21 cellular contexts compared by ENCODE assay signal in the genomic region with DNA sequence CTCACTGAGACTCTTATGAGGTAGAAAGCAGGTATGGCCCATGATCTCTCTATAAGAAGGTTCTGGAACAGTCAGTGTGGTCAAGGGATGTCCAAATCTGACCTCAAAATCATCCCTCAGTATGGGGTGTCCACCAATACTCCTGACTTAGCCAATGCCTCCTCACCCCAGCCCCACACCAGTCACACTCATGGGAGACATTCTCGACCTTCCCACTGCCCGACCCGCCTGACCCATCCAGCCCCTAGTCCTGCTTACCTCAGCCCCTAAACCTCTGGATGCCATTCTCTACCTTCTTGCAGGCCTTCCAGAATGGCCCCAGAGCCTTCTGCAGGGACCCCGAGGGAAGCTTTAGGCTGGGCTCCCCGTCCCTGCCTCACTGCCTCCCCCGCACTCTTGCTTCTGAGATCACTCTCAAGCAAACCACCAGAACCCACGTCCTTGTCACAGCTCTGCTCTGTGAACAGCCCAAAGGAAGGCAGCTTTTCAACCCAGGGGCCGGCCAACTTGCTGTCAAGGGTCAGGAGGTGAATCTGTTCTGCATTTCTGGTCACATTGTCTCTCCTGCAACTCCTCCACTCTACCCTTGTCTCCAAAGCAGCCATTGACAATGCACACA. TPM values are rescaled to one million over a fixed set of nuclear protein-coding genes. Genes with fewer than 3 reads are reported as not detected.
A peak's percentile ranks its signal among the peaks of the same experiment; 100 is the strongest.
DNase-seq lines count a peak whose midpoint lies in the region; ATAC-seq and TF ChIP-seq lines count a peak whose summit lies in the region.
"Had no signal": no experiment of that assay in that cellular context is flagged by ENCODE, and none has a peak within 500 bp of the region (broad histone marks: within the 10 kb centered on the region; RNA-seq: fewer than 3 reads in every experiment).

No MANE protein-coding gene starts in this region.

- H4K91ac ChIP-seq in neuronal stem cell (ENCODE audit: low read depth, low read length, poor library complexity), result no peak overlapping the region

- no peak for TF ChIP-seq EP300 in stomach (IDR thresholded peaks at IDR 0.05)

- H2BK120ac ChIP-seq in neuronal stem cell (ENCODE audit: low read depth, low read length), result no peak overlapping the region

- no peaks in the 10 kb centered on the region for H3K9me3 Mint-ChIP-seq in activated CD4-positive, alpha-beta memory T cell treated with anti-CD3 and anti-CD28 coated beads, Interleukin-2, amount 10 ng/mL, durations not matched to agents 7 days and 5 days
- H3K9me3 Mint-ChIP-seq in activated CD4-positive, alpha-beta memory T cell treated with anti-CD3 and anti-CD28 coated beads for 36 hours, result no peaks in the 10 kb centered on the region
- peaks cover under 1% of the 10 kb centered on the region for H3K9me3 Mint-ChIP-seq in endodermal cell

- no peak overlapping the region for H3K27ac Mint-ChIP-seq in activated CD4-positive, alpha-beta memory T cell treated with anti-CD3 and anti-CD28 coated beads, Interleukin-2, amount 10 ng/mL, durations not matched to agents 7 days and 5 days
- H3K27ac Mint-ChIP-seq in activated CD4-positive, alpha-beta memory T cell treated with anti-CD3 and anti-CD28 coated beads for 36 hours, result no peak overlapping the region
- no peak overlapping the region for H3K27ac Mint-ChIP-seq in endodermal cell
- H3K27ac Mint-ChIP-seq: CD4-positive, alpha-beta memory T cell had no signal

- no peak overlapping the region for H2BK15ac ChIP-seq in neuronal stem cell (ENCODE audit: low read length)

- H3K4ac ChIP-seq in neuronal stem cell (ENCODE audit: low read length), result no peak overlapping the region

- H3K23ac ChIP-seq in neuronal stem cell (ENCODE audit: low read depth, low read length, poor library complexity), result no peak overlapping the region

- POLR2A ChIA-PET in activated CD4-positive, alpha-beta memory T cell treated with anti-CD3 and anti-CD28 coated beads, Interleukin-2, amount 10 ng/mL, durations not matched to agents 7 days and 5 days (lab: Charles Lee), result no interaction called here
- POLR2A ChIA-PET in activated CD4-positive, alpha-beta memory T cell treated with anti-CD3 and anti-CD28 coated beads for 36 hours (lab: Charles Lee), result no interaction called here

- WGBS in neuronal stem cell (ENCODE audit: extremely low coverage in 2 of 2, insufficient read length in 2 of 2, insufficient replicate concordance in 1 of 2), 2 donors, result no CpG with 5 or more reads among the region's 8 CpGs
- 73 to 90% (median 84%) methylated on average over 8 of the region's 8 CpGs for WGBS in stomach, 5 donors
- WGBS in endodermal cell (ENCODE audit: insufficient coverage in 1 of 2, insufficient read length in 1 of 2), 2 experiments, result 77 to 91% methylated on average over 6 to 8 of the region's 8 CpGs

- no peak overlapping the region for H3K4me3 Mint-ChIP-seq in activated CD4-positive, alpha-beta memory T cell treated with anti-CD3 and anti-CD28 coated beads, Interleukin-2, amount 10 ng/mL, durations not matched to agents 7 days and 5 days
- H3K4me3 Mint-ChIP-seq in activated CD4-positive, alpha-beta memory T cell treated with anti-CD3 and anti-CD28 coated beads for 36 hours, result no peak overlapping the region
- no peak overlapping the region for H3K4me3 Mint-ChIP-seq in endodermal cell
- H3K4me3 Mint-ChIP-seq: CD4-positive, alpha-beta memory T cell had no signal

- peak overlapping the region; percentile 46 for H3K18ac ChIP-seq in neuronal stem cell (ENCODE audit: low read length)

- H2BK5ac ChIP-seq in neuronal stem cell (ENCODE audit: low read length), result no peak overlapping the region

- H3K36me3 Mint-ChIP-seq in activated CD4-positive, alpha-beta memory T cell treated with anti-CD3 and anti-CD28 coated beads, Interleukin-2, amount 10 ng/mL, durations not matched to agents 7 days and 5 days (ENCODE audit: low read depth), result no peaks in the 10 kb centered on the region
- H3K36me3 Mint-ChIP-seq in activated CD4-positive, alpha-beta memory T cell treated with anti-CD3 and anti-CD28 coated beads for 36 hours, result no peaks in the 10 kb centered on the region
- H3K36me3 Mint-ChIP-seq in endodermal cell (ENCODE audit: low read depth), result no peaks in the 10 kb centered on the region
- H3K36me3 Mint-ChIP-seq: CD4-positive, alpha-beta memory T cell had no signal

- H3K4me1 Mint-ChIP-seq in activated CD4-positive, alpha-beta memory T cell treated with anti-CD3 and anti-CD28 coated beads, Interleukin-2, amount 10 ng/mL, durations not matched to agents 7 days and 5 days, result no peaks in the 10 kb centered on the region
- peaks cover 2% of the 10 kb centered on the region for H3K4me1 Mint-ChIP-seq in activated CD4-positive, alpha-beta memory T cell treated with anti-CD3 and anti-CD28 coated beads for 36 hours (ENCODE audit: low read depth)
- H3K4me1 Mint-ChIP-seq in endodermal cell, result no peaks in the 10 kb centered on the region

- H3K9ac ChIP-seq in neuronal stem cell (ENCODE audit: low read depth, low read length, poor library complexity) (peak overlapping the region; percentile 51), endodermal cell (ENCODE audit: extremely low read depth, low read length, poor library complexity, severe bottlenecking) (no peak overlapping the region)
- H3K9ac ChIP-seq: GM23248 had no signal

- intact Hi-C loops in activated CD4-positive, alpha-beta memory T cell treated with anti-CD3 and anti-CD28 coated beads for 36 hours (cut with micrococcal nuclease), result no loop called here
- intact Hi-C loops in stomach (cut with DNase I; ENCODE audit: low total_unique reads), result no loop called here

- H3K27ac ChIP-seq in neuronal stem cell (replicated peaks; ENCODE audit: low read length), result no peak overlapping the region
- no peak overlapping the region for H3K27ac ChIP-seq in stomach
- H3K27ac ChIP-seq in endodermal cell (ENCODE audit: low read depth, low read length), result no peak overlapping the region
- H3K27ac ChIP-seq: 22Rv1, GM23248, HL-60 had no signal

- no peak overlapping the region for H2AFZ ChIP-seq in neuronal stem cell (ENCODE audit: low read length)
- H2AFZ ChIP-seq: GM23248 had no signal

- H3K4me1 ChIP-seq in neuronal stem cell (ENCODE audit: control insufficient read depth in 2 of 2, insufficient read depth in 1 of 2, low read depth in 1 of 2, low read length in 2 of 2) (peaks cover 0 to 13% of the 10 kb centered on the region in 2 donors), stomach (peaks cover 0 to 5% (median 2%) of the 10 kb centered on the region in 4 donors), endodermal cell (ENCODE audit: control insufficient read depth, insufficient read depth, low read length) (no peaks in the 10 kb centered on the region)
- H3K4me1 ChIP-seq: BE2C had no signal

- TF ChIP-seq CTCF in stomach (IDR thresholded peaks at IDR 0.05), result no peak
- no peak for TF ChIP-seq CTCF in endodermal cell (conservative IDR thresholded peaks at IDR 0.05)

- CTCF ChIA-PET in activated CD4-positive, alpha-beta memory T cell treated with anti-CD3 and anti-CD28 coated beads, Interleukin-2, amount 10 ng/mL, durations not matched to agents 7 days and 5 days (lab: Charles Lee), result no interaction called here
- CTCF ChIA-PET in activated CD4-positive, alpha-beta memory T cell treated with anti-CD3 and anti-CD28 coated beads for 36 hours (lab: Charles Lee), result no interaction called here

- no peak overlapping the region for H4K8ac ChIP-seq in neuronal stem cell (ENCODE audit: low read depth, low read length)

- no peak overlapping the region for H3K4me2 ChIP-seq in neuronal stem cell (ENCODE audit: insufficient read depth, low read length, poor library complexity, severe bottlenecking)

- no peak overlapping the region for H3K14ac ChIP-seq in neuronal stem cell (ENCODE audit: low read length)

- DNase-seq in activated CD4-positive, alpha-beta memory T cell treated with anti-CD3 and anti-CD28 coated beads, Interleukin-2, amount 10 ng/mL, durations not matched to agents 7 days and 5 days, result peak; percentile 11
- DNase-seq in activated CD4-positive, alpha-beta memory T cell treated with anti-CD3 and anti-CD28 coated beads for 36 hours, result no peak
- peak; percentile 44 for DNase-seq in ecto neural progenitor cell (ENCODE audit: low spot score)
- no peak for DNase-seq in neuronal stem cell (ENCODE audit: low spot score)
- DNase-seq in stomach, result peak; percentile 11
- no peak for DNase-seq in endodermal cell
- DNase-seq in Kasumi-1 (lab: John Stamatoyannopoulos, UW), result no peak
- DNase-seq: BE2C; Calu3; CD4-positive, alpha-beta memory T cell; GM23248; NCI-H2029; NCI-H2171; NCI-H446 treated with DMSO at 0.1 percent for 48 hours; NK-92 treated with Interleukin-12 subunit alpha and Interleukin-12 subunit beta, amount 100 ng/mL, for 24 hours; RPMI8226 had no signal

- no peak for ATAC-seq in SK-N-SH treated with all-trans-retinoic acid at 6 μM for 48 hours

- no peak overlapping the region for H2AK5ac ChIP-seq in neuronal stem cell (ENCODE audit: low read depth, low read length)

- peaks cover 43% of the 10 kb centered on the region for H3K27me3 Mint-ChIP-seq in activated CD4-positive, alpha-beta memory T cell treated with anti-CD3 and anti-CD28 coated beads, Interleukin-2, amount 10 ng/mL, durations not matched to agents 7 days and 5 days
- H3K27me3 Mint-ChIP-seq in activated CD4-positive, alpha-beta memory T cell treated with anti-CD3 and anti-CD28 coated beads for 36 hours, result peaks cover 43% of the 10 kb centered on the region
- H3K27me3 Mint-ChIP-seq in endodermal cell (ENCODE audit: insufficient read depth), result peaks cover 46% of the 10 kb centered on the region

- H3K36me3 ChIP-seq in neuronal stem cell (replicated peaks in 1 of 2; ENCODE audit: control insufficient read depth in 2 of 2, insufficient read depth in 2 of 2, low read length in 2 of 2) (no peaks in the 10 kb centered on the region), stomach (no peaks in the 10 kb centered on the region), endodermal cell (ENCODE audit: control insufficient read depth, insufficient read depth, low read length) (no peaks in the 10 kb centered on the region)
- H3K36me3 ChIP-seq: BE2C had no signal

- H3K4me3 ChIP-seq in neuronal stem cell (ENCODE audit: low read length in 2 of 2) (no peak overlapping the region), stomach (no peak overlapping the region), endodermal cell (ENCODE audit: low read length) (no peak overlapping the region)
- H3K4me3 ChIP-seq: GM23248 had no signal

- H3K79me1 ChIP-seq in neuronal stem cell (ENCODE audit: low read depth, low read length), result no peaks in the 10 kb centered on the region

- H3K9me3 ChIP-seq in neuronal stem cell (replicated peaks in 1 of 2; ENCODE audit: control insufficient read depth in 2 of 2, insufficient read depth in 1 of 2, low read depth in 1 of 2, low read length in 2 of 2) (no peaks in the 10 kb centered on the region), stomach (peaks cover 0 to 7% (median 0%) of the 10 kb centered on the region in 4 donors), endodermal cell (ENCODE audit: control insufficient read depth, low read length) (no peaks in the 10 kb centered on the region)
- H3K9me3 ChIP-seq: BE2C had no signal

- H2BK12ac ChIP-seq in neuronal stem cell (ENCODE audit: low read length), result no peak overlapping the region

- H3K27me3 ChIP-seq in neuronal stem cell (ENCODE audit: control insufficient read depth in 3 of 3, insufficient read depth in 3 of 3, low read depth in 1 of 3, low read length in 3 of 3), result peaks cover 0 to 11% (median 2%) of the 10 kb centered on the region in 3 experiments
- H3K27me3 ChIP-seq in stomach, result peaks cover 0 to 51% (median 0%) of the 10 kb centered on the region in 3 donors
- peaks cover 25% of the 10 kb centered on the region for H3K27me3 ChIP-seq in endodermal cell (ENCODE audit: control insufficient read depth, insufficient read depth, low read length, poor library complexity, severe bottlenecking)

- no peak for TF ChIP-seq POLR2A in stomach (IDR thresholded peaks at IDR 0.05)

RNA-seq across cellular contexts. Expression of a gene that starts 44.9 kb away (rescaled TPM):
- total RNA-seq in activated CD4-positive, alpha-beta memory T cell treated with anti-CD3 and anti-CD28 coated beads, Interleukin-2, amount 10 ng/mL, durations not matched to agents 7 days and 5 days, result not detected
- total RNA-seq in activated CD4-positive, alpha-beta memory T cell treated with anti-CD3 and anti-CD28 coated beads for 36 hours, result not detected
- polyA plus RNA-seq in neuronal stem cell (2013, experiment 1 of 2), result 13.0 TPM
- 12.5 TPM for polyA plus RNA-seq in neuronal stem cell (2013, experiment 2 of 2)
- 1 to 10 TPM in 1 of 5 donors, not detected in 4; 7.6 TPM for total RNA-seq in stomach
- 1 to 10 TPM in 1 of 3 donors, not detected in 2; 1.2 TPM for polyA plus RNA-seq in stomach
- total RNA-seq in endodermal cell, result 1 to 10 TPM; 2.6 to 7.3 TPM
- 6.3 TPM for polyA plus RNA-seq in endodermal cell (2013, experiment 1 of 2)
- 6.3 TPM for polyA plus RNA-seq in endodermal cell (2013, experiment 2 of 2)
- total RNA-seq: Calu3; CD4-positive, alpha-beta memory T cell; GM23248; OCI-LY7 had no signal
- polyA plus RNA-seq: AG04450, GM23248 had no signal

Comparison
In these comparisons a context has a peak if more than half of its experiments do, and no peak if none do; other contexts are left out.
1. DNase-seq: peak in activated CD4-positive, alpha-beta memory T cell treated with anti-CD3 and anti-CD28 coated beads, Interleukin-2, amount 10 ng/mL, durations not matched to agents 7 days and 5 days (single experiment), ecto neural progenitor cell (single experiment) and stomach (single experiment); none in activated CD4-positive, alpha-beta memory T cell treated with anti-CD3 and anti-CD28 coated beads for 36 hours (single experiment), neuronal stem cell (single experiment), endodermal cell (single experiment) and Kasumi-1 (0 of 2).